8 cellular contexts compared by ENCODE assay signal in genomic region chr18:58754544-58755068, GRCh38.
DNase-seq lines count a peak whose midpoint lies in the region; ATAC-seq lines count a peak whose summit lies in the region.
"Had no signal": no experiment of that assay in that cellular context is flagged by ENCODE, and none has a peak within 500 bp of the region (broad histone marks: within the 10 kb centered on the region; RNA-seq: fewer than 3 reads in every experiment).

No MANE protein-coding gene starts in this region.

- no peak overlapping the region for H3K27ac Mint-ChIP-seq in stimulated activated effector memory CD8-positive, alpha-beta T cell treated with anti-CD3 and anti-CD28 coated beads, Interleukin-12 subunit alpha, Interleukin-12 subunit beta, amount 100 ng/mL, for 72 hours

- no peak overlapping the region for H3K4me3 Mint-ChIP-seq in stimulated activated effector memory CD8-positive, alpha-beta T cell treated with anti-CD3 and anti-CD28 coated beads, Interleukin-12 subunit alpha, Interleukin-12 subunit beta, amount 100 ng/mL, for 72 hours
- H3K4me3 Mint-ChIP-seq: IgD-negative memory B cell had no signal

- H3K4me1 Mint-ChIP-seq in stimulated activated effector memory CD8-positive, alpha-beta T cell treated with anti-CD3 and anti-CD28 coated beads, Interleukin-12 subunit alpha, Interleukin-12 subunit beta, amount 100 ng/mL, for 72 hours, result peaks cover 8% of the 10 kb centered on the region

- peaks cover 16% of the 10 kb centered on the region for H3K36me3 Mint-ChIP-seq in stimulated activated effector memory CD8-positive, alpha-beta T cell treated with anti-CD3 and anti-CD28 coated beads, Interleukin-12 subunit alpha, Interleukin-12 subunit beta, amount 100 ng/mL, for 72 hours

- peak; percentile 51 for ATAC-seq in GM21381 (IDR thresholded peaks at IDR 0.05; ENCODE audit: unreplicated experiment)
- peak; percentile 86 for ATAC-seq in left ventricle myocardium superior
- ATAC-seq in stimulated activated effector memory CD8-positive, alpha-beta T cell treated with anti-CD3 and anti-CD28 coated beads, Interleukin-12 subunit alpha, Interleukin-12 subunit beta, amount 100 ng/mL, for 72 hours, result peak; percentile 11

- DNase-seq in UCSD-AML1 (lab: John Stamatoyannopoulos, UW; ENCODE audit: unreplicated experiment) (peak; percentile 72), left ventricle myocardium superior (peak; percentile 69), GOT3 (lab: John Stamatoyannopoulos, UW) (no peak), NCI-H2029 treated with DMSO at 0.1 percent for 48 hours (lab: John Stamatoyannopoulos, UW) (no peak)
- peak in 1 of 2 donors; percentile 47 for DNase-seq in stimulated activated effector memory CD8-positive, alpha-beta T cell treated with anti-CD3 and anti-CD28 coated beads, Interleukin-12 subunit alpha, Interleukin-12 subunit beta, amount 100 ng/mL, for 72 hours (ENCODE audit: low spot score in 2 of 2)
- no peak for DNase-seq in stimulated activated CD4-positive, alpha-beta T cell treated with anti-CD3 and anti-CD28 coated beads, Interleukin-2, amount 100 ng/mL, for 24 hours

- H3K9me3 Mint-ChIP-seq in stimulated activated effector memory CD8-positive, alpha-beta T cell treated with anti-CD3 and anti-CD28 coated beads, Interleukin-12 subunit alpha, Interleukin-12 subunit beta, amount 100 ng/mL, for 72 hours, result no peaks in the 10 kb centered on the region
- H3K9me3 Mint-ChIP-seq: IgD-negative memory B cell had no signal

- intact Hi-C loops in left ventricle myocardium superior (cut with micrococcal nuclease), result no loop called here

Comparison
In these comparisons a context has a peak if more than half of its experiments do, and no peak if none do; other contexts are left out.
1. ATAC-seq: peak in every context shown above with its lines; median percentile 86 in left ventricle myocardium superior; 51 in GM21381; 11 in stimulated activated effector memory CD8-positive, alpha-beta T cell treated with anti-CD3 and anti-CD28 coated beads, Interleukin-12 subunit alpha, Interleukin-12 subunit beta, amount 100 ng/mL, for 72 hours.
2. DNase-seq: peak in UCSD-AML1 (single experiment) and left ventricle myocardium superior (single experiment); none in GOT3 (single experiment), NCI-H2029 treated with DMSO at 0.1 percent for 48 hours (single experiment) and stimulated activated CD4-positive, alpha-beta T cell treated with anti-CD3 and anti-CD28 coated beads, Interleukin-2, amount 100 ng/mL, for 24 hours (0 of 2).